17 cellular contexts compared by ENCODE assay signal in genomic region chr6:11911535-11911934, GRCh38.
DNase-seq lines count a peak whose midpoint lies in the region; ATAC-seq and TF ChIP-seq lines count a peak whose summit lies in the region.
"Had no signal": no experiment of that assay in that cellular context is flagged by ENCODE, and none has a peak within 500 bp of the region (broad histone marks: within the 10 kb centered on the region; RNA-seq: fewer than 3 reads in every experiment).

No MANE protein-coding gene starts in this region.

- peak overlapping the region; percentile 75 to 76; a peak in 2 of 4 replicates for H3K27ac ChIP-seq in SK-N-SH (ENCODE audit: low read depth in 2 of 2, low read length in 1 of 2)
- H3K27ac ChIP-seq: ascending aorta had no signal

- H3K79me2 ChIP-seq in SK-N-SH (ENCODE audit: insufficient read depth), result no peaks in the 10 kb centered on the region

- no peaks in the 10 kb centered on the region; a peak in 1 of 4 replicates for H3K4me1 ChIP-seq in SK-N-SH (ENCODE audit: control insufficient read depth in 1 of 2, insufficient read depth in 2 of 2, low read depth in 1 of 2, low read length in 1 of 2)
- H3K4me1 ChIP-seq: ascending aorta had no signal

- DNase-seq in AG20443 (ENCODE audit: low spot score) (peak; percentile 27), KG1 (lab: John Stamatoyannopoulos, UW) (peak; percentile 8), SK-N-SH (no peak), fibroblast of peridontal ligament (ENCODE audit: extremely low read depth) (peak; percentile 47), HUDEP-2 (lab: John Stamatoyannopoulos, UW; ENCODE audit: unreplicated experiment in 76 of 76) (no peak), NCI-H524 (lab: John Stamatoyannopoulos, UW) (no peak)
- DNase-seq: activated B cell treated with CpG ODN at 0.5 μM for 24 hours; activated CD8-positive, alpha-beta T cell treated with anti-CD3 and anti-CD28 coated beads, Interleukin-2, amount 10 ng/mL, durations not matched to agents 7 days and 5 days; activated naive CD4-positive, alpha-beta T cell treated with anti-CD3 and anti-CD28 coated beads, Interleukin-2, amount 50 U/mL, for 16 hours; activated T-cell treated with anti-CD3 and anti-CD28 coated beads, Interleukin-2, amount 50 U/mL, for 24 hours; DND-41; head of caudate nucleus; left ventricle myocardium superior; NCI-H1694 had no signal

- no peaks in the 10 kb centered on the region for H3K9me3 ChIP-seq in SK-N-SH
- H3K9me3 ChIP-seq: ascending aorta had no signal

- H3F3A ChIP-seq in SK-N-SH (replicated peaks; ENCODE audit: insufficient read depth), result peaks cover 22% of the 10 kb centered on the region

- ATAC-seq in HG03439 (IDR thresholded peaks at IDR 0.05; ENCODE audit: unreplicated experiment), result no peak
- no peak for ATAC-seq in HG02852 (IDR thresholded peaks at IDR 0.05; ENCODE audit: unreplicated experiment)
- ATAC-seq: activated CD8-positive, alpha-beta T cell treated with anti-CD3 and anti-CD28 coated beads, Interleukin-2, amount 10 ng/mL, durations not matched to agents 7 days and 5 days; left ventricle myocardium superior had no signal

- CTCF ChIA-PET in SK-N-SH (lab: Yijun Ruan, JAX), result no interaction called here

- H3K9ac ChIP-seq in SK-N-SH, result no peak overlapping the region

- no peaks in the 10 kb centered on the region for H3K9me2 ChIP-seq in SK-N-SH

- POLR2A ChIA-PET in SK-N-SH (lab: Yijun Ruan, JAX), result no interaction called here

- H3K4me2 ChIP-seq in SK-N-SH, result no peak overlapping the region

- no peak overlapping the region for H3K4me3 ChIP-seq in SK-N-SH (ENCODE audit: low read depth in 2 of 2, low read length in 1 of 2)
- H3K4me3 ChIP-seq: ascending aorta had no signal

- TF ChIP-seq RAD21 in SK-N-SH (IDR thresholded peaks at IDR 0.05; ENCODE audit: low read length), result no peak

- peak; percentile 48 to 94; a peak in 3 of 4 replicates for TF ChIP-seq EP300 in SK-N-SH (IDR thresholded peaks at IDR 0.05; ENCODE audit: borderline replicate concordance in 1 of 2, low read depth in 1 of 2, low read length in 1 of 2)

- no peak for TF ChIP-seq CTCF in SK-N-SH (IDR thresholded peaks at IDR 0.05)

- H2AFZ ChIP-seq in SK-N-SH (ENCODE audit: low read depth), result no peak overlapping the region

- H4K20me1 ChIP-seq in SK-N-SH (ENCODE audit: insufficient read depth), result no peaks in the 10 kb centered on the region

- H3K36me3 ChIP-seq in SK-N-SH (replicated peaks in 1 of 2; ENCODE audit: control insufficient read depth in 1 of 2, insufficient read depth in 2 of 2, low read length in 1 of 2), result no peaks in the 10 kb centered on the region
- H3K36me3 ChIP-seq: ascending aorta had no signal

- H3K27me3 ChIP-seq in SK-N-SH (ENCODE audit: insufficient read depth), result no peaks in the 10 kb centered on the region
- H3K27me3 ChIP-seq: ascending aorta had no signal

- WGBS in SK-N-SH (ENCODE audit: low lambda C conversion rate), result 38% methylated on average over 1 of the region's 1 CpG

TF ChIP-seq in SK-N-SH, 30 proteins besides CTCF, POLR2A, EP300 and RAD21 (continues in another document):
- TF ChIP-seq FOSL2 (IDR thresholded peaks at IDR 0.05; ENCODE audit: borderline replicate concordance, low read depth) (peak; percentile 55; the same call in 1 of the 2 replicates), MAX (IDR thresholded peaks at IDR 0.05; ENCODE audit: low read depth) (no peak), NFIC (IDR thresholded peaks at IDR 0.05; ENCODE audit: borderline replicate concordance) (peak; percentile 61; the same call in 1 of the 2 replicates), PBX3 (IDR thresholded peaks at IDR 0.05) (peak; percentile 96), GATA2 (CRISPR knock-in tag; IDR thresholded peaks at IDR 0.05) (no peak), USF2 (IDR thresholded peaks at IDR 0.05; ENCODE audit: borderline replicate concordance, low read depth, low read length) (no peak), MEF2A (IDR thresholded peaks at IDR 0.05; ENCODE audit: borderline replicate concordance, low read depth) (peak; percentile 48; the same call in 1 of the 2 replicates), POLR2AphosphoS5 (IDR thresholded peaks at IDR 0.05; ENCODE audit: low read depth, low read length) (peak; percentile 54; the same call in 1 of the 2 replicates), SIN3A (IDR thresholded peaks at IDR 0.05; ENCODE audit: borderline replicate concordance, low read depth, low read length) (no peak), RXRA (IDR thresholded peaks at IDR 0.05; ENCODE audit: borderline replicate concordance, low read depth) (peak; percentile 49; the same call in 1 of the 2 replicates), JUND (IDR thresholded peaks at IDR 0.05) (peak; percentile 69; the same call in 1 of the 2 replicates), TEAD4 (IDR thresholded peaks at IDR 0.05; ENCODE audit: borderline replicate concordance, insufficient read depth) (peak; percentile 86), ZBTB33 (IDR thresholded peaks at IDR 0.05; ENCODE audit: borderline replicate concordance, low read depth) (no peak), TCF12 (IDR thresholded peaks at IDR 0.05) (peak; percentile 90), IRF3 (IDR thresholded peaks at IDR 0.05; ENCODE audit: low read depth, low read length) (no peak), FOXM1 (IDR thresholded peaks at IDR 0.05; ENCODE audit: low read depth) (peak; percentile 90), REST (IDR thresholded peaks at IDR 0.05; ENCODE audit: low read depth, low read length) (0 out of 2 replicates have a peak, but pooled peaks have one; percentile 11)

Comparison
In these comparisons a context has a peak if more than half of its experiments do, and no peak if none do; other contexts are left out.
1. DNase-seq: peak in AG20443 (single experiment), KG1 (single experiment) and fibroblast of peridontal ligament (single experiment); none in SK-N-SH (single experiment), HUDEP-2 (0 of 76) and NCI-H524 (0 of 2).